Comparison of ENCODE assay signal across 16 cellular contexts in the genomic region with DNA sequence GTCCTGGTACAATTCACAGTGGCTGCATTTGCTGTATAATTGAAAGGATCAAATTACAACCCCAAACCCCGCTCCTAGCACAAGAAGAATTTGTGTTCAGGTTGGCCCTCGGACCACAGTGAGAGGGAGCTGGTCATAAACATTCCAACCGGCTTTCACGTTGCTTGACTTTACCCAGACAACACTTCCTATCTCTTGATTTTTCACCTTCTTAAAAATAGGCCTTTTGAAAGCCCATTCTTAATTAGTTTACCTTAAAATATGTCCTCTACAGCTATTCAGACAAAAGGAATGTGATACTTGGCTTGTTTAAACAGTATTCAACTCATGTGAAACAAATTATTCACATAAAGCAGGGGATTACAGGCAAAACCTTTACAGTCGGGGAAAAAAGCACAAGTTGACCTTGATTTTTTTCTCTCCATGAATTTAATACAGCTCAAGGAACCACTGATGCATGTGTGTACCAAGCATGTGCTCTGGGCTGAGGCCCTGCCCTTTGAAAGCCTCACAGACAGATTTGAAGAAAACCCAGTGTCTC.
DNase-seq lines count a peak whose midpoint lies in the region; ATAC-seq, FAIRE-seq and TF ChIP-seq lines count a peak whose summit lies in the region.
"Had no signal": no experiment of that assay in that cellular context is flagged by ENCODE, and none has a peak within 500 bp of the region (broad histone marks: within the 10 kb centered on the region; RNA-seq: fewer than 3 reads in every experiment).

No MANE protein-coding gene starts in this region.

- CTCF ChIA-PET in H1 (lab: Charles Lee; ENCODE audit: partially characterized antibody) = interaction anchor here (1.1 kb wide), 1 partner anchor 280 kb away, joined by 3 read pairs; no protein-coding TSS in a partner anchor

- WGBS in H1 (ENCODE audit: extremely low coverage in 1 of 2, insufficient coverage in 1 of 2, insufficient read length in 1 of 2, insufficient replicate concordance in 2 of 2, low coverage in 1 of 2, low lambda C conversion rate in 2 of 2, missing lambda C conversion rate in 1 of 2), 2 experiments = 56% methylated on average over 5 of the region's 5 CpGs; no CpG with 5 or more reads in 1 of the 2 experiments

- TF ChIP-seq POLR2A in H1 (IDR thresholded peaks at IDR 0.05; ENCODE audit: control extremely low read depth in 1 of 2, low read depth in 2 of 2, low read length in 2 of 2) = no peak

- H3K36me3 Mint-ChIP-seq in GM23338 (ENCODE audit: low read depth) (peaks cover 26% of the 10 kb centered on the region), neural progenitor cell (peaks cover 4% of the 10 kb centered on the region)
- no peaks in the 10 kb centered on the region for H3K36me3 Mint-ChIP-seq in activated CD4-positive, alpha-beta T cell treated with anti-CD3 and anti-CD28 coated beads, Interleukin-2, amount 10 ng/mL, durations not matched to agents 24 days and 14 days (ENCODE audit: low read depth)
- H3K36me3 Mint-ChIP-seq: stimulated activated effector memory CD8-positive, alpha-beta T cell treated with anti-CD3 and anti-CD28 coated beads, Interleukin-12 subunit alpha, Interleukin-12 subunit beta, amount 100 ng/mL, for 72 hours had no signal

- H3K4ac ChIP-seq in H1 (replicated peaks; ENCODE audit: insufficient read length, low read depth, low read length) = no peak overlapping the region

- H3K9ac ChIP-seq in H1 (replicated peaks in 1 of 4; ENCODE audit: extremely low read depth in 1 of 4, low read depth in 3 of 4, low read length in 3 of 4) (no peak overlapping the region), neural progenitor cell (no peak overlapping the region)

- no peak overlapping the region for H2BK15ac ChIP-seq in H1 (ENCODE audit: low read length)

- H3K27ac Mint-ChIP-seq in GM23338 (no peak overlapping the region), neural progenitor cell (peak overlapping the region; percentile 92)
- no peak overlapping the region for H3K27ac Mint-ChIP-seq in activated CD4-positive, alpha-beta T cell treated with anti-CD3 and anti-CD28 coated beads, Interleukin-2, amount 10 ng/mL, durations not matched to agents 24 days and 14 days
- H3K27ac Mint-ChIP-seq: naive thymus-derived CD8-positive, alpha-beta T cell; stimulated activated effector memory CD8-positive, alpha-beta T cell treated with anti-CD3 and anti-CD28 coated beads, Interleukin-12 subunit alpha, Interleukin-12 subunit beta, amount 100 ng/mL, for 72 hours had no signal

- H3K27me3 Mint-ChIP-seq in GM23338 (ENCODE audit: insufficient read depth, low read depth, poor library complexity) = no peaks in the 10 kb centered on the region
- H3K27me3 Mint-ChIP-seq in neural progenitor cell (ENCODE audit: insufficient read depth, low read depth) = peaks cover 10% of the 10 kb centered on the region
- no peaks in the 10 kb centered on the region for H3K27me3 Mint-ChIP-seq in activated CD4-positive, alpha-beta T cell treated with anti-CD3 and anti-CD28 coated beads, Interleukin-2, amount 10 ng/mL, durations not matched to agents 24 days and 14 days

- H3K27ac ChIP-seq in GM23338 (ENCODE audit: low read depth) (no peak overlapping the region), H1 (ENCODE audit: low read depth, low read length) (no peak overlapping the region), neural progenitor cell (no peak overlapping the region)
- H3K27ac ChIP-seq: upper lobe of right lung had no signal

- H3K4me3 Mint-ChIP-seq in GM23338 (no peak overlapping the region), neural progenitor cell (no peak overlapping the region)
- no peak overlapping the region for H3K4me3 Mint-ChIP-seq in activated CD4-positive, alpha-beta T cell treated with anti-CD3 and anti-CD28 coated beads, Interleukin-2, amount 10 ng/mL, durations not matched to agents 24 days and 14 days
- H3K4me3 Mint-ChIP-seq: naive thymus-derived CD8-positive, alpha-beta T cell; stimulated activated effector memory CD8-positive, alpha-beta T cell treated with anti-CD3 and anti-CD28 coated beads, Interleukin-12 subunit alpha, Interleukin-12 subunit beta, amount 100 ng/mL, for 72 hours had no signal

- no peak overlapping the region for H2BK12ac ChIP-seq in H1 (ENCODE audit: low read depth, low read length)

- H3K27me3 ChIP-seq in GM23338 (ENCODE audit: insufficient read depth) = no peaks in the 10 kb centered on the region
- no peaks in the 10 kb centered on the region for H3K27me3 ChIP-seq in H1 (replicated peaks in 1 of 4; ENCODE audit: control insufficient read depth in 3 of 4, extremely low read depth in 1 of 4, insufficient read depth in 3 of 4, low read length in 3 of 4)
- no peaks in the 10 kb centered on the region for H3K27me3 ChIP-seq in neural progenitor cell
- H3K27me3 ChIP-seq: upper lobe of right lung had no signal

- H3K4me3 ChIP-seq in GM23338 = no peak overlapping the region
- no peak overlapping the region for H3K4me3 ChIP-seq in H1 (ENCODE audit: extremely low read depth in 1 of 4, insufficient read depth in 2 of 4, low read depth in 3 of 4, low read length in 4 of 4)
- H3K4me3 ChIP-seq in neural progenitor cell = no peak overlapping the region
- H3K4me3 ChIP-seq: upper lobe of right lung had no signal

- no peak overlapping the region for H2BK5ac ChIP-seq in H1 (ENCODE audit: low read depth, low read length)

- H3K79me2 ChIP-seq in GM23338 (replicated peaks; ENCODE audit: insufficient read depth) = no peaks in the 10 kb centered on the region
- no peaks in the 10 kb centered on the region for H3K79me2 ChIP-seq in H1 (ENCODE audit: control insufficient read depth in 1 of 2, insufficient read depth in 2 of 2, low read length in 2 of 2)
- H3K79me2 ChIP-seq in neural progenitor cell (ENCODE audit: low read depth) = no peaks in the 10 kb centered on the region

- no peak overlapping the region for H4K8ac ChIP-seq in H1 (ENCODE audit: extremely low read depth, insufficient read depth, low read length)

- intact Hi-C loops in activated CD4-positive, alpha-beta T cell treated with anti-CD3 and anti-CD28 coated beads, Interleukin-2, amount 10 ng/mL, durations not matched to agents 24 days and 14 days (cut with micrococcal nuclease) = no loop called here

- no peak overlapping the region for H2BK120ac ChIP-seq in H1 (replicated peaks; ENCODE audit: low read depth, low read length)

- H3K4me1 ChIP-seq in GM23338 (ENCODE audit: insufficient read depth) (0 out of 2 replicates have a peak, but pooled peaks cover 8% of the 10 kb centered on the region), H1 (replicated peaks in 1 of 4; ENCODE audit: control insufficient read depth in 3 of 4, insufficient read depth in 4 of 4, low read length in 3 of 4) (peaks cover 0 to 8% (median 2%) of the 10 kb centered on the region in 4 experiments; a peak in 4 of 7 replicates), neural progenitor cell (peaks cover 18% of the 10 kb centered on the region)
- H3K4me1 ChIP-seq: upper lobe of right lung had no signal

- no peak for FAIRE-seq in H1 (lab: Jason Lieb, UNC)

- no peak overlapping the region for H3K4me2 ChIP-seq in GM23338
- no peak overlapping the region; a peak in 1 of 4 replicates for H3K4me2 ChIP-seq in H1 (ENCODE audit: insufficient read depth in 1 of 2, low read depth in 2 of 2, low read length in 2 of 2)
- H3K4me2 ChIP-seq in neural progenitor cell = peak overlapping the region; percentile 16

- no peak overlapping the region for H3K18ac ChIP-seq in H1 (ENCODE audit: extremely low read depth, low read length)

- H3K23ac ChIP-seq in H1 (ENCODE audit: insufficient read length) = no peak overlapping the region

- H2AFZ ChIP-seq in GM23338 (no peak overlapping the region), H1 (ENCODE audit: low read length) (peak overlapping the region; percentile 58; the same call in 1 of the 2 replicates), neural progenitor cell (replicated peaks) (peak overlapping the region; percentile 38)

- no peak overlapping the region for H4K5ac ChIP-seq in H1 (ENCODE audit: insufficient read length, low read depth, low read length)

- TF ChIP-seq CTCF in GM23338 (conservative IDR thresholded peaks at IDR 0.05; ENCODE audit: low read depth in 2 of 2) (no peak), H1 (IDR thresholded peaks at IDR 0.05; ENCODE audit: control extremely low read depth in 1 of 3, insufficient read depth in 1 of 3, low read depth in 1 of 3, low read length in 3 of 3) (no peak), neural progenitor cell (IDR thresholded peaks at IDR 0.05) (no peak)

- TF ChIP-seq RAD21 in H1 (IDR thresholded peaks at IDR 0.05 in 1 of 2, conservative IDR thresholded peaks at IDR 0.05 in 1 of 2; ENCODE audit: low read depth in 2 of 2, low read length in 2 of 2) = no peak

- H3K56ac ChIP-seq in H1 (replicated peaks; ENCODE audit: insufficient read length, low read depth, low read length) = no peak overlapping the region

- H3F3A ChIP-seq in GM23338 (replicated peaks; ENCODE audit: low read depth) = no peaks in the 10 kb centered on the region
- peaks cover 4% of the 10 kb centered on the region for H3F3A ChIP-seq in neural progenitor cell (ENCODE audit: low read depth)

- no peak overlapping the region for H3K14ac ChIP-seq in H1 (ENCODE audit: insufficient read length)

- peaks cover 8% of the 10 kb centered on the region; the same call in 1 of the 2 replicates for H3K23me2 ChIP-seq in H1 (ENCODE audit: low read depth, low read length)

- peaks cover 16 to 19% of the 10 kb centered on the region in 2 experiments for H3K9me3 ChIP-seq in H1 (ENCODE audit: insufficient read depth in 2 of 2, low read depth in 1 of 2, low read length in 1 of 2)
- H3K9me3 ChIP-seq in neural progenitor cell (ENCODE audit: low read depth) = peaks cover 8% of the 10 kb centered on the region

- TF ChIP-seq EP300 in H1 (IDR thresholded peaks at IDR 0.05; ENCODE audit: borderline replicate concordance in 1 of 2, low read depth in 2 of 2, low read length in 2 of 2) = no peak

- no peaks in the 10 kb centered on the region; the same call in 1 of the 2 replicates for H3K9me2 ChIP-seq in GM23338 (ENCODE audit: insufficient read depth)

- POLR2A ChIA-PET in H1 (lab: Charles Lee; ENCODE audit: partially characterized antibody) = interaction anchor here (1.1 to 1.2 kb wide), 2 partner anchors 9 to 12 kb away, joined by 3 read pairs; no protein-coding TSS in a partner anchor

- H2AK5ac ChIP-seq in H1 (ENCODE audit: low read depth, low read length) = no peak overlapping the region

- H3K4me1 Mint-ChIP-seq in GM23338 (no peaks in the 10 kb centered on the region; the same call in 2 of the 3 replicates), neural progenitor cell (peaks cover 16% of the 10 kb centered on the region)
- H3K4me1 Mint-ChIP-seq in activated CD4-positive, alpha-beta T cell treated with anti-CD3 and anti-CD28 coated beads, Interleukin-2, amount 10 ng/mL, durations not matched to agents 24 days and 14 days = no peaks in the 10 kb centered on the region
- H3K4me1 Mint-ChIP-seq: stimulated activated effector memory CD8-positive, alpha-beta T cell treated with anti-CD3 and anti-CD28 coated beads, Interleukin-12 subunit alpha, Interleukin-12 subunit beta, amount 100 ng/mL, for 72 hours had no signal

- H2BK20ac ChIP-seq in H1 (ENCODE audit: low read length) = no peak overlapping the region

- H3K9me3 Mint-ChIP-seq in GM23338 (peaks cover 80% of the 10 kb centered on the region), neural progenitor cell (peaks cover 26% of the 10 kb centered on the region)
- peaks cover 10% of the 10 kb centered on the region for H3K9me3 Mint-ChIP-seq in activated CD4-positive, alpha-beta T cell treated with anti-CD3 and anti-CD28 coated beads, Interleukin-2, amount 10 ng/mL, durations not matched to agents 24 days and 14 days

- no peak overlapping the region for H4K91ac ChIP-seq in H1 (replicated peaks; ENCODE audit: insufficient read length, low read length)

- ATAC-seq in GM23338 (no peak), HG02970 (IDR thresholded peaks at IDR 0.05; ENCODE audit: low FRiP score, unreplicated experiment) (no peak)
- ATAC-seq: naive thymus-derived CD8-positive, alpha-beta T cell; stimulated activated effector memory CD8-positive, alpha-beta T cell treated with anti-CD3 and anti-CD28 coated beads, Interleukin-12 subunit alpha, Interleukin-12 subunit beta, amount 100 ng/mL, for 72 hours; upper lobe of right lung had no signal

- H3K36me3 ChIP-seq in GM23338 (ENCODE audit: insufficient read depth) (peaks cover 5% of the 10 kb centered on the region), H1 (ENCODE audit: control insufficient read depth in 2 of 4, insufficient read depth in 4 of 4, low read length in 3 of 4) (no peaks in the 10 kb centered on the region), neural progenitor cell (no peaks in the 10 kb centered on the region)
- H3K36me3 ChIP-seq: upper lobe of right lung had no signal

- DNase-seq in GM23338 (ENCODE audit: low spot score) = peak; percentile 11
- peak; percentile 38 to 68 for DNase-seq in NCI-H526 (lab: John Stamatoyannopoulos, UW)
- no peak for DNase-seq in H1 (ENCODE audit: low read depth in 1 of 2, low spot score in 2 of 2)
- DNase-seq in neural progenitor cell (ENCODE audit: low spot score) = peak; percentile 60
- no peak for DNase-seq in activated CD4-positive, alpha-beta T cell treated with anti-CD3 and anti-CD28 coated beads, Interleukin-2, amount 10 ng/mL, durations not matched to agents 24 days and 14 days
- no peak for DNase-seq in NCI-H1417 (lab: John Stamatoyannopoulos, UW)
- DNase-seq in nucleus accumbens (lab: John Stamatoyannopoulos, UW) = no peak
- DNase-seq: activated CD4-positive, alpha-beta T cell treated with anti-CD3 and anti-CD28 coated beads, Interleukin-2, amount 50 U/mL, for 48 hours; AML-193; amygdala; naive thymus-derived CD8-positive, alpha-beta T cell; NCI-H2081; SIG-M5; upper lobe of right lung had no signal

- H3K79me1 ChIP-seq in H1 (ENCODE audit: low read depth, low read length) = no peaks in the 10 kb centered on the region

- H4K20me1 ChIP-seq in GM23338 (replicated peaks; ENCODE audit: insufficient read depth) (no peaks in the 10 kb centered on the region), H1 (replicated peaks in 1 of 2; ENCODE audit: control insufficient read depth in 1 of 2, insufficient read depth in 2 of 2, low read length in 2 of 2) (no peaks in the 10 kb centered on the region), neural progenitor cell (ENCODE audit: low read depth) (no peaks in the 10 kb centered on the region)

Comparison
In these comparisons a context has a peak if more than half of its experiments do, and no peak if none do; other contexts are left out.
1. DNase-seq: peak in GM23338 (single experiment), NCI-H526 (2 of 2) and neural progenitor cell (single experiment); none in H1 (0 of 2), activated CD4-positive, alpha-beta T cell treated with anti-CD3 and anti-CD28 coated beads, Interleukin-2, amount 10 ng/mL, durations not matched to agents 24 days and 14 days (single experiment), NCI-H1417 (0 of 3) and nucleus accumbens (0 of 56).